In the genomic region with DNA sequence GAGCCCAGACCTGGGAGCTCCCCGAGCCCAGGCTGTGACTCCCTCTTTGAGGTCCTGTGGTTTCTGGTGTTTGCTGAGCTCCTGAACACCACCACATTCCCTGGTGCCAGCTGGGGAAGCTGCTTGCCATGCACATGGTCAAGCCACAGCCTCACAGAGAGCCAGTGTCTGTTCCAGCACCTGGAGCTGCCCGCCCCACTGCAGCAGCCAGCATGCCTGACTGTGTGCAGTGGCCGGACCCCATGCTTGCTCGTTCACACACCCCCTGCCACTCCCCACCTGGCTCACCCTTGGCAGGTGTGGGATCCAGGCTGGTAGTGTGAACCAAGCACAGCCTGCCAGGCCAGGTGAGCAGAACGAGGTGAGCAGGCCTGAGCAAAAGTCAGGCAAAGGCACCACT, we compare ENCODE assay signal across 23 cellular contexts.
"Had no signal": no experiment of that assay in that cellular context is flagged by ENCODE, and none has a peak within 500 bp of the region (broad histone marks: within the 10 kb centered on the region; RNA-seq: fewer than 3 reads in every experiment).

No MANE protein-coding gene starts in this region.

- H3K4me2 ChIP-seq: SK-N-SH had no signal

- H3K9me3 ChIP-seq: MG63, SK-N-SH had no signal

- H3K27me3 ChIP-seq: MG63 had no signal

- ATAC-seq: HepG2 had no signal

- DNase-seq: IMR-90, Karpas-422, KG1, MG63, NCI-H1092, NCI-H1105 treated with DMSO at 0.1 percent for 48 hours, NCI-H1417 treated with DMSO at 0.1 percent for 48 hours, NCI-H146, NCI-H1694 treated with DMSO at 0.1 percent for 48 hours, NCI-H1930, NCI-H2081, NCI-H2107, NCI-H2227 treated with DMSO at 0.1 percent for 48 hours, NCI-H524 treated with DMSO at 0.1 percent for 48 hours, NCI-H69, NCI-H774, SHP77, SK-N-SH, SW 1271, T-helper 1 cell had no signal

- H3K36me3 ChIP-seq: MG63 had no signal

- H3K9ac ChIP-seq: SK-N-SH had no signal

- H3K4me3 ChIP-seq: MG63 had no signal

- H3K27ac ChIP-seq: HL-60, RWPE1 had no signal
